Comparison of ENCODE assay signal across 8 cellular contexts in the genomic region with DNA sequence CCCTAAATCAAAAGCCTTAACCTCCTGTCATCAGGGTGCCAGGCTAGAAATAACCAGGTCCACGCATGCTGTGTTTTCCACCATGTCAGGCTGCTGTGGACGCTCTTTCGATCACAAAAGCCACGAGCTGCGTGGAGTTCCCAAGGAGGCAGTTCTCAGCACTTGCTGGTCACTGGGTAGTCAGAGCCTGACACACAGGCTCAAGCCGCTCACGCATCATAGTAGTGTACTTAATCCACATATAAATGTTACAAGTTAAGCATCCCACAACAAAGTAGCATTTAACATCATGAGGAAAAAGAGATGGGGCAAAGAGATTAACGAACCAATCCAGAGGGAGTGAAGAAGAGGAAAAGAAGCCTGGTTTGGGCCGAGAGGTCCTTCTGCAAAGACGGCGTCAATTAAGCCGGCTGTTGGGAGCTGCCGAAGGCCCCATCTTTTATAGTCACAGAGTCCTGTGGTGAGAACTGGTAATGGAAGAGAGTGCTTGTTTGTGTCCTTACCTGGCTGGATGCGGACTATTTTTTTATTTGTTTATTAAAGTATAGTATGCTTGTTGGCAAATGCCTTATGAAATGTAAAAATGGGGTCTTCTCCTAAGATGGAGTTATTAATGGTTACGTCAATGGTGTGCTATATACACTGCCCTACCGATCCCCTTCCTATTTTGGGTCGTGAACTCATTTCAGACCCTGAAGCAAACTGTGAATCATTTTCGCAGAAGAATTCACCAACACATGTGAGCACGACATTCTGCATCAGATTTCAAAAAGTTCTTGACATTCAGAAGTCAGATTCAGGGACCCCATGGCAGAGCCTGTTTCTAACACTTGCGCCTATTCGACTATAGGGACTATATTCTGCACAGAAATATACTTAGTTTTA. TPM values are rescaled to one million over a fixed set of nuclear protein-coding genes. Genes with fewer than 3 reads are reported as not detected.
DNase-seq lines count a peak whose midpoint lies in the region; ATAC-seq and TF ChIP-seq lines count a peak whose summit lies in the region.

No MANE protein-coding gene starts in this region.

- H3K4me3 Mint-ChIP-seq in activated T-helper 1 cell treated with anti-CD3 and anti-CD28 coated beads, Interleukin-12 subunit alpha, Interleukin-12 subunit beta, Interleukin-2, Interleukin-4 antibody, amounts not matched to agents 30 ng/mL and 10 ng/mL and 1 ng/mL, durations not matched to agents 14 hours and 24 hours and 36 hours = peak overlapping the region; percentile 91

- TF ChIP-seq POLR2A in heart left ventricle (IDR thresholded peaks at IDR 0.05) = no peak

- WGBS in heart left ventricle, 4 donors = 33 to 37% (median 34%) methylated on average over 21 of the region's 21 CpGs

- peaks cover 50% of the 10 kb centered on the region for H3K4me1 Mint-ChIP-seq in activated T-helper 1 cell treated with anti-CD3 and anti-CD28 coated beads, Interleukin-12 subunit alpha, Interleukin-12 subunit beta, Interleukin-2, Interleukin-4 antibody, amounts not matched to agents 30 ng/mL and 10 ng/mL and 1 ng/mL, durations not matched to agents 14 hours and 24 hours and 36 hours (ENCODE audit: low read depth)

- H3K36me3 ChIP-seq in heart left ventricle = peaks cover 0 to 24% (median 0%) of the 10 kb centered on the region in 9 donors

- H3K9me3 ChIP-seq in heart left ventricle = no peaks in the 10 kb centered on the region

- peak overlapping the region; percentile 59 to 99 (median 95) for H3K27ac ChIP-seq in heart left ventricle

- peak overlapping the region; percentile 91 for H3K27ac Mint-ChIP-seq in activated T-helper 1 cell treated with anti-CD3 and anti-CD28 coated beads, Interleukin-12 subunit alpha, Interleukin-12 subunit beta, Interleukin-2, Interleukin-4 antibody, amounts not matched to agents 30 ng/mL and 10 ng/mL and 1 ng/mL, durations not matched to agents 14 hours and 24 hours and 36 hours

- H3K27me3 Mint-ChIP-seq in activated T-helper 1 cell treated with anti-CD3 and anti-CD28 coated beads, Interleukin-12 subunit alpha, Interleukin-12 subunit beta, Interleukin-2, Interleukin-4 antibody, amounts not matched to agents 30 ng/mL and 10 ng/mL and 1 ng/mL, durations not matched to agents 14 hours and 24 hours and 36 hours (ENCODE audit: insufficient read depth) = no peaks in the 10 kb centered on the region

- H3K36me3 Mint-ChIP-seq in activated T-helper 1 cell treated with anti-CD3 and anti-CD28 coated beads, Interleukin-12 subunit alpha, Interleukin-12 subunit beta, Interleukin-2, Interleukin-4 antibody, amounts not matched to agents 30 ng/mL and 10 ng/mL and 1 ng/mL, durations not matched to agents 14 hours and 24 hours and 36 hours (ENCODE audit: low read depth) = peaks cover 43% of the 10 kb centered on the region

- DNase-seq in NCI-H1694 (lab: John Stamatoyannopoulos, UW) = peak; percentile 6
- DNase-seq in NCI-H1694 treated with DMSO at 0.1 percent for 48 hours (lab: John Stamatoyannopoulos, UW) = no peak
- DNase-seq in activated T-helper 1 cell treated with anti-CD3 and anti-CD28 coated beads, Interleukin-12 subunit alpha, Interleukin-12 subunit beta, Interleukin-2, Interleukin-4 antibody, amounts not matched to agents 30 ng/mL and 10 ng/mL and 1 ng/mL, durations not matched to agents 14 hours and 24 hours and 36 hours (ENCODE audit: low spot score) = no peak
- peak in 2 of 5 donors; percentile 15 to 27 for DNase-seq in heart left ventricle
- no peak for DNase-seq in retinal pigment epithelial cell (ENCODE audit: low read depth)
- no peak for DNase-seq in NCI-H187 treated with DMSO at 0.1 percent for 48 hours (lab: John Stamatoyannopoulos, UW)

- peaks cover 5 to 44% (median 39%) of the 10 kb centered on the region in 12 donors for H3K4me1 ChIP-seq in heart left ventricle

- intact Hi-C loops in activated T-helper 1 cell treated with anti-CD3 and anti-CD28 coated beads, Interleukin-12 subunit alpha, Interleukin-12 subunit beta, Interleukin-2, Interleukin-4 antibody, amounts not matched to agents 30 ng/mL and 10 ng/mL and 1 ng/mL, durations not matched to agents 14 hours and 24 hours and 36 hours (cut with micrococcal nuclease) = loop anchor here (1.0 to 5.0 kb wide), 20 partner anchors 18 to 1145 kb away; partner anchors contain the start of genes ANKRD37, CENPU, ING2 and IRF2
- intact Hi-C loops in heart left ventricle (cut with DNase I) = loop anchor here (1.0 to 10.0 kb wide), 16 partner anchors 82 to 388 kb away; partner anchors contain the start of genes CENPU (in 8 of the 10), IRF2 (in 4 of the 10) and ACSL1 (in 2 of the 10)

- TF ChIP-seq CTCF in heart left ventricle (IDR thresholded peaks at IDR 0.05) (no peak), retinal pigment epithelial cell (conservative IDR thresholded peaks at IDR 0.05; ENCODE audit: low read depth, low read length) (no peak)

- TF ChIP-seq RAD21 in Ishikawa (IDR thresholded peaks at IDR 0.05; ENCODE audit: low read depth) = no peak

- H3K4me3 ChIP-seq in heart left ventricle (peak overlapping the region; percentile 63 to 94 (median 80)), retinal pigment epithelial cell (ENCODE audit: low read length) (peak overlapping the region; percentile 61)

- ATAC-seq in GM21526 (IDR thresholded peaks at IDR 0.05; ENCODE audit: low FRiP score, unreplicated experiment) = peak; percentile 12
- peak; percentile 3 to 31 (median 14) for ATAC-seq in heart left ventricle

- TF ChIP-seq EP300 in Ishikawa (IDR thresholded peaks at IDR 0.05; ENCODE audit: borderline replicate concordance) = no peak

- no peaks in the 10 kb centered on the region for H3K9me3 Mint-ChIP-seq in activated T-helper 1 cell treated with anti-CD3 and anti-CD28 coated beads, Interleukin-12 subunit alpha, Interleukin-12 subunit beta, Interleukin-2, Interleukin-4 antibody, amounts not matched to agents 30 ng/mL and 10 ng/mL and 1 ng/mL, durations not matched to agents 14 hours and 24 hours and 36 hours

- H3K27me3 ChIP-seq in heart left ventricle = no peaks in the 10 kb centered on the region

TF ChIP-seq in Ishikawa, 13 proteins besides CTCF, POLR2A, EP300 and RAD21:
- TF ChIP-seq, protein P1, sequence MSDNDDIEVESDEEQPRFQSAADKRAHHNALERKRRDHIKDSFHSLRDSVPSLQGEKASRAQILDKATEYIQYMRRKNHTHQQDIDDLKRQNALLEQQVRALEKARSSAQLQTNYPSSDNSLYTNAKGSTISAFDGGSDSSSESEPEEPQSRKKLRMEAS (IDR thresholded peaks at IDR 0.05) = 0 out of 2 replicates have a peak, but pooled peaks have one; percentile 1
- TF ChIP-seq TAF1 (IDR thresholded peaks at IDR 0.05; ENCODE audit: low read depth) (no peak), ZBTB7A (IDR thresholded peaks at IDR 0.05; ENCODE audit: low read depth) (no peak; the same call in 1 of the 2 replicates), TEAD4 (IDR thresholded peaks at IDR 0.05) (no peak)

RNA-seq across cellular contexts. Expression of gene PRIMPOL, which starts 0.7 kb away (rescaled TPM):
- 16.4 and 19.7 TPM in 2 replicates for total RNA-seq in activated T-helper 1 cell treated with anti-CD3 and anti-CD28 coated beads, Interleukin-12 subunit alpha, Interleukin-12 subunit beta, Interleukin-2, Interleukin-4 antibody, amounts not matched to agents 30 ng/mL and 10 ng/mL and 1 ng/mL, durations not matched to agents 14 hours and 24 hours and 36 hours
- total RNA-seq in heart left ventricle = 10 to 100 TPM in 7 of 9 donors, 1 to 10 TPM in 2; 5.4 to 12.4 (median 10.6) TPM
- polyA plus RNA-seq in heart left ventricle = 10 to 100 TPM in 1 of 2 donors, 1 to 10 TPM in 1; 5.2 to 24.8 TPM

RNA-seq across cellular contexts. Expression of gene CASP3, which starts 1.0 kb away (rescaled TPM):
- 116 and 121 TPM in 2 replicates for total RNA-seq in activated T-helper 1 cell treated with anti-CD3 and anti-CD28 coated beads, Interleukin-12 subunit alpha, Interleukin-12 subunit beta, Interleukin-2, Interleukin-4 antibody, amounts not matched to agents 30 ng/mL and 10 ng/mL and 1 ng/mL, durations not matched to agents 14 hours and 24 hours and 36 hours
- total RNA-seq in heart left ventricle = 10 to 100 TPM in 7 of 9 donors, 1 to 10 TPM in 2; 7.3 to 32.0 (median 15.8) TPM
- 10 to 100 TPM in 1 of 2 donors, 1 to 10 TPM in 1; 7.8 to 20.4 TPM for polyA plus RNA-seq in heart left ventricle
